Comparison of ENCODE assay signal across 9 cellular contexts in the genomic region with DNA sequence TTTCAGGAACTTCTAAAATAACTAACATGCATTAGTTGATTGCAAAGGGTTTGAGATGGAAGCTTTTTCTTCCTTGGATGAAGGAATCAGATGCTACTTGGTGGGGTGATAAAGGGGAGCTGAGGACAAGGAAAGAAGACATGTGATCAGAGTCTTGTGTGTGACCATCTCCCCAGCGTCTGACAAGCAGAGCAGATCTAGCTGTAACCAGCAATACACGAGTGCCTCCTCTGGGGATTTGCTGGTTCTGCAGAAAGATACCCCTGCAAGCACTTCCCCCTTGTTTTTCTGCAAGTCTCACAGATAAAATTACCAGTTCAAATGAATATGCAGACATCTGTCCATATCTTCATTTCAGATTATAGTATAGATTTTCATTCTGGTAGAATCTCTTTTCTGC. TPM values are rescaled to one million over a fixed set of nuclear protein-coding genes. Genes with fewer than 3 reads are reported as not detected.
DNase-seq lines count a peak whose midpoint lies in the region; ATAC-seq and TF ChIP-seq lines count a peak whose summit lies in the region.
"Had no signal": no experiment of that assay in that cellular context is flagged by ENCODE, and none has a peak within 500 bp of the region (broad histone marks: within the 10 kb centered on the region; RNA-seq: fewer than 3 reads in every experiment).

No MANE protein-coding gene starts in this region.

- TF ChIP-seq CTCF in endothelial cell (IDR thresholded peaks at IDR 0.05; ENCODE audit: unreplicated experiment) (peak; percentile 49), testis (IDR thresholded peaks at IDR 0.05) (no peak), uterus (IDR thresholded peaks at IDR 0.05) (no peak)

- intact Hi-C loops in testis (cut with DNase I; ENCODE audit: low total_unique reads) = no loop called here
- intact Hi-C loops in uterus (cut with DNase I; ENCODE audit: low total_unique reads) = no loop called here

- peak; percentile 54 for ATAC-seq in HG03442 (IDR thresholded peaks at IDR 0.05; ENCODE audit: unreplicated experiment)
- ATAC-seq in GM21737 (IDR thresholded peaks at IDR 0.05; ENCODE audit: unreplicated experiment) = no peak

- TF ChIP-seq POLR2A in testis (IDR thresholded peaks at IDR 0.05) = no peak
- TF ChIP-seq POLR2A in uterus (IDR thresholded peaks at IDR 0.05) = no peak

- H3K27me3 Mint-ChIP-seq in endothelial cell (ENCODE audit: unreplicated experiment) = peaks cover 12% of the 10 kb centered on the region

- H3K36me3 ChIP-seq in testis (ENCODE audit: low read depth, missing control alignments) (no peaks in the 10 kb centered on the region), uterus (no peaks in the 10 kb centered on the region)

- H3K27me3 ChIP-seq in testis (no peaks in the 10 kb centered on the region), uterus (peaks cover 0 to 3% of the 10 kb centered on the region in 2 donors)

- H3K9me3 ChIP-seq in testis = no peaks in the 10 kb centered on the region
- H3K9me3 ChIP-seq in uterus = no peaks in the 10 kb centered on the region

- no peaks in the 10 kb centered on the region for H3K36me3 Mint-ChIP-seq in endothelial cell (ENCODE audit: low read depth, unreplicated experiment)

- H3K27ac ChIP-seq in testis (no peak overlapping the region), uterus (no peak overlapping the region)

- no peaks in the 10 kb centered on the region for H3K4me1 ChIP-seq in testis
- H3K4me1 ChIP-seq in uterus = no peaks in the 10 kb centered on the region

- no peak overlapping the region for H3K4me3 Mint-ChIP-seq in endothelial cell (ENCODE audit: unreplicated experiment)

- H3K4me3 ChIP-seq in testis (no peak overlapping the region), uterus (no peak overlapping the region)

- no peak overlapping the region for H3K27ac Mint-ChIP-seq in endothelial cell (ENCODE audit: unreplicated experiment)

- peak; percentile 40 for DNase-seq in COLO829 (ENCODE audit: low spot score)
- DNase-seq in NCI-H69 (lab: John Stamatoyannopoulos, UW) = peak; percentile 98
- DNase-seq in endothelial cell (ENCODE audit: low spot score) = peak; percentile 53
- peak; percentile 50 for DNase-seq in testis
- DNase-seq in effector CD4-positive, alpha-beta T cell = no peak
- DNase-seq in uterus = no peak

- no peaks in the 10 kb centered on the region for H3K9me3 Mint-ChIP-seq in endothelial cell (ENCODE audit: unreplicated experiment)

- 13 to 21% methylated on average over 2 of the region's 2 CpGs for WGBS in testis, 2 donors

- peaks cover 7% of the 10 kb centered on the region for H3K4me1 Mint-ChIP-seq in endothelial cell (ENCODE audit: unreplicated experiment)

RNA-seq across cellular contexts. Expression of gene CDH7, which starts 2.7 kb away (rescaled TPM):
- total RNA-seq in endothelial cell (ENCODE audit: unreplicated experiment) (0.44 TPM), testis (1 to 10 TPM; 1.2 to 3.2 TPM), uterus (1 to 10 TPM in 1 of 4 donors, not detected in 3; 2.8 TPM)
- 1.0 TPM for polyA plus RNA-seq in testis (ENCODE audit: insufficient read depth, low read depth, low replicate concordance)
- total RNA-seq: Daoy had no signal

Comparison
In these comparisons a context has a peak if more than half of its experiments do, and no peak if none do; other contexts are left out.
1. DNase-seq: peak in COLO829 (single experiment), NCI-H69 (single experiment), endothelial cell (single experiment) and testis (single experiment); none in effector CD4-positive, alpha-beta T cell (single experiment) and uterus (0 of 2).